Comparison of ENCODE assay signal across 1 cellular context in genomic region chr18:24022141-24022540, GRCh38.
TF ChIP-seq lines count a peak whose summit lies in the region.

No MANE protein-coding gene starts in this region.

TF ChIP-seq in H1, 55 proteins besides CTCF, POLR2A, EP300 and RAD21 (continued from another document):
- no peak for TF ChIP-seq CHD7 (IDR thresholded peaks at IDR 0.05; ENCODE audit: insufficient replicate concordance, low read length)
- TF ChIP-seq ATF3 (IDR thresholded peaks at IDR 0.05; ENCODE audit: insufficient read depth, low read depth, low read length) = no peak
- TF ChIP-seq CREB1 (IDR thresholded peaks at IDR 0.05) = no peak
- TF ChIP-seq SP1 (IDR thresholded peaks at IDR 0.05; ENCODE audit: low read depth, low read length) = no peak
- no peak for TF ChIP-seq BCL11A (IDR thresholded peaks at IDR 0.05; ENCODE audit: low read depth in 2 of 2, low read length in 2 of 2)
- no peak for TF ChIP-seq SRF (IDR thresholded peaks at IDR 0.05; ENCODE audit: low read depth, low read length)
- TF ChIP-seq ATF2 (IDR thresholded peaks at IDR 0.05; ENCODE audit: low read length) = no peak
- no peak for TF ChIP-seq EZH2 (IDR thresholded peaks at IDR 0.05; ENCODE audit: low read depth, low read length, severe bottlenecking)
- TF ChIP-seq GABPA (IDR thresholded peaks at IDR 0.05; ENCODE audit: borderline replicate concordance, insufficient read depth, low read length) = no peak
- TF ChIP-seq SAP30 (IDR thresholded peaks at IDR 0.05; ENCODE audit: insufficient read depth, insufficient replicate concordance, low read length) = no peak
